Comparison of ENCODE assay signal across 1 cellular context in genomic region chr1:236945002-236945401, GRCh38.
A peak's percentile ranks its signal among the peaks of the same experiment; 100 is the strongest.
TF ChIP-seq lines count a peak whose summit lies in the region.

No MANE protein-coding gene starts in this region.

TF ChIP-seq in K562, 482 proteins besides CTCF, POLR2A, EP300 and RAD21 (continued from another document):
- TF ChIP-seq THAP12 (CRISPR knock-in tag; IDR thresholded peaks at IDR 0.05) (no peak), CXXC5 (CRISPR knock-in tag; IDR thresholded peaks at IDR 0.05) (no peak), ESRRB (CRISPR knock-in tag; IDR thresholded peaks at IDR 0.05; ENCODE audit: borderline replicate concordance) (no peak), ZC3H8 (IDR thresholded peaks at IDR 0.05) (no peak), NR2F6 (CRISPR knock-in tag; IDR thresholded peaks at IDR 0.05) (no peak), RBM17 (IDR thresholded peaks at IDR 0.05; ENCODE audit: borderline replicate concordance, low read depth, low read length) (no peak), MLLT1 (IDR thresholded peaks at IDR 0.05) (peak in 1 of 2 experiments; percentile 99; a peak in 2 of 4 replicates), SRSF1 (IDR thresholded peaks at IDR 0.05; ENCODE audit: low read depth, low read length) (no peak), MEIS2 (IDR thresholded peaks at IDR 0.05; ENCODE audit: partially characterized antibody) (no peak), ZBTB17 (CRISPR knock-in tag; IDR thresholded peaks at IDR 0.05) (peak; percentile 98), BRF2 (IDR thresholded peaks at IDR 0.05; ENCODE audit: borderline replicate concordance, insufficient read depth, insufficient read length) (no peak), BRCA1 (IDR thresholded peaks at IDR 0.05) (no peak), BRCA1 (CRISPR knock-in tag; IDR thresholded peaks at IDR 0.05) (no peak), HCFC1 (IDR thresholded peaks at IDR 0.05; ENCODE audit: low read depth, low read length) (0 out of 2 replicates have a peak, but pooled peaks have one; percentile 28)
